In the genomic region with DNA sequence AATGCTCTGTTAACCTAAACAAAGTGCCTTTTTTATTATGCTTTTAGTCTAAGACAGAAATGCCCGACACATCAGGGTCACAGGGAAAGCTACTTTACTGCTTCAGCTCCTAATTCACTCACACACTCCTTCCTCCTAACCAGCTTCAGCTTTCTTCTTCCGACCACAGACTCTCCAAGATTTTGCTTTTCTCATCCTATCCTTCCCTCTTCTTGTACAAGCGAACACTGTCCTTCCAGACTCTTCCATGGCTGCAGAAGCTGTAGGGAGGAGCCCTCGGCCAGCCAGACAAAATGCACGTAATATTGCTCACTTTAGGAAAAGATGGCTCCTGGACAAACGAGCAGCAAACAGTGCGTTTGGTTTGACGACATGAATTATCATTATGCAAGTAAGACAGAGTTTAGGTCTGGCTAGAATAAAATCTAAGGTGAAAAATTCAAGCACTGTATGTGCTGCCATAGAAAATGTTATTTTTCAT, we compare ENCODE assay signal across 8 cellular contexts. TPM values are rescaled to one million over a fixed set of nuclear protein-coding genes. Genes with fewer than 3 reads are reported as not detected.
DNase-seq lines count a peak whose midpoint lies in the region; ATAC-seq and TF ChIP-seq lines count a peak whose summit lies in the region.

No MANE protein-coding gene starts in this region.

- peak overlapping the region; percentile 85 for H3K27ac ChIP-seq in colonic mucosa

- H3K4me3 ChIP-seq in colonic mucosa, result peak overlapping the region; percentile 30

- DNase-seq in NCI-H1436 treated with DMSO at 0.1 percent for 48 hours (lab: John Stamatoyannopoulos, UW) (peak; percentile 10), NCI-H1436 (lab: John Stamatoyannopoulos, UW) (no peak), NCI-H526 treated with DMSO at 0.1 percent for 48 hours (lab: John Stamatoyannopoulos, UW) (peak; percentile 55), colonic mucosa (peak; percentile 59), midbrain (lab: John Stamatoyannopoulos, UW) (peak; percentile 75)

- H3K27me3 ChIP-seq in colonic mucosa, result no peaks in the 10 kb centered on the region

- ATAC-seq in HG03135 (IDR thresholded peaks at IDR 0.05; ENCODE audit: unreplicated experiment) (no peak), GM18867 (IDR thresholded peaks at IDR 0.05; ENCODE audit: unreplicated experiment) (no peak), GM18511 (IDR thresholded peaks at IDR 0.05; ENCODE audit: unreplicated experiment) (no peak)

- H3K9ac ChIP-seq in colonic mucosa (ENCODE audit: low read depth in 2 of 2, low read length in 2 of 2), result peak overlapping the region; percentile 52 to 66

- TF ChIP-seq CTCF in colonic mucosa (IDR thresholded peaks at IDR 0.05), result no peak

- intact Hi-C loops in colonic mucosa (cut with DNase I), result loop anchor here (2.0 to 10.0 kb wide), 5 partner anchors 37 to 450 kb away; a partner anchor contains a TSS

- peaks cover 3% of the 10 kb centered on the region for H3K4me1 ChIP-seq in colonic mucosa

- H3K9me3 ChIP-seq in colonic mucosa, result no peaks in the 10 kb centered on the region

- no peaks in the 10 kb centered on the region for H3K36me3 ChIP-seq in colonic mucosa

RNA-seq across cellular contexts. Expression of a gene that starts 47.5 kb away (rescaled TPM):
- 100 to 1,000 TPM; 147 to 278 TPM for total RNA-seq in colonic mucosa
